ENCODE assay signal across 23 cellular contexts in the genomic region with DNA sequence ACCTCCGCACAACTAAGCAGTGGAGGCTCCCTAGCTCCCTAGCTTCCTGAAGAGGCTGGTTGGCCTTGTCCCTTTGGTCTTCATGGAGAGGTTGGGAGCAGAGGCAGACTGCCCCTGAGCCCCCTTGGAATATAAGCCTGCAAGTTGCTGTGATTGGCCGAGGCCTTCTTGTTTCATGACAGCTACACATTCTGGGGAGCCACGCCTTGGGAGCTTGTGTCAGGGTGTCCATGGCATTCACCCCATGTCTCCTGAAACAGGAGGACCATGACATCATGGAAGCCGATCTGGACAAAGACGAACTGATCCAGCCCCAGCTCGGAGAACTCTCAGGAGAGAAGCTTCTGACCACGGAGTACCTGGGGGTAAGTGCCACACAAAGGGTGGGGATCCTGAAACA.
"Had no signal": no experiment of that assay in that cellular context is flagged by ENCODE, and none has a peak within 500 bp of the region (broad histone marks: within the 10 kb centered on the region; RNA-seq: fewer than 3 reads in every experiment).

No MANE protein-coding gene starts in this region.

- ATAC-seq: HepG2, SK-N-SH treated with all-trans-retinoic acid at 6 μM for 48 hours had no signal

- H3K27ac ChIP-seq: RWPE1, SJCRH30 had no signal

- DNase-seq: IMR-90, Karpas-422, KG1, MG63, NCI-H1092, NCI-H1105 treated with DMSO at 0.1 percent for 48 hours, NCI-H1417 treated with DMSO at 0.1 percent for 48 hours, NCI-H146, NCI-H1694 treated with DMSO at 0.1 percent for 48 hours, NCI-H1930, NCI-H2081, NCI-H2171, NCI-H226, NCI-H446, NCI-H510A, NCI-H524 treated with DMSO at 0.1 percent for 48 hours, NCI-H69, NCI-H774, SHP77 treated with DMSO at 0.1 percent for 48 hours, SJCRH30 had no signal

- H3K36me3 ChIP-seq: MG63, SJCRH30 had no signal

- FAIRE-seq: HepG2 had no signal

- H3K27me3 ChIP-seq: MG63, SJCRH30 had no signal

- H3K4me3 ChIP-seq: MG63, SJCRH30 had no signal

- H3K9me3 ChIP-seq: MG63, SJCRH30 had no signal
